In the genomic region with DNA sequence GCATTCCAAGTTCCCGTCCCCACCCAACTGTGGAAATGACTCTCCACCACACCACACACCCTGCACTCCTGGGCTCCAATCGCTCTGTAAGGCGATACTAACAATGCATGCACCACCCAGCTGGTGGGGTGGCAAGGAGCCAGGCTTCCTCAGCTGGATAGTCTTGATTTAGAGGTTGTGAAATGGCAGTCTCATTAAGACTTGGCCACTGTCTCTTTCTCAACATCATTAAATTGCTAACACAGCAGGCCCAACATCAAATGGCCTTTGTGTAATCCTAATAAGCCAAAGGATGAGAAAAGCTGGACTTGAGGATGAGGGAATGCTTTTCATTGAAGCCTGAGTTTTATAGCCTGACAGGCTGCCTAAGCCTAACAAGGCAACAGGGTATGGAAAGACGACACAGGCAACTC, we compare ENCODE assay signal across 10 cellular contexts.
DNase-seq lines count a peak whose midpoint lies in the region; ATAC-seq, FAIRE-seq and TF ChIP-seq lines count a peak whose summit lies in the region.
"Had no signal": no experiment of that assay in that cellular context is flagged by ENCODE, and none has a peak within 500 bp of the region (broad histone marks: within the 10 kb centered on the region; RNA-seq: fewer than 3 reads in every experiment).

No MANE protein-coding gene starts in this region.

- WGBS in spleen, 5 donors: 64 to 84% (median 70%) methylated on average over 4 of the region's 4 CpGs

- H3K27me3 ChIP-seq in effector memory CD4-positive, alpha-beta T cell (replicated peaks; ENCODE audit: control insufficient read depth, insufficient read depth, low read length, poor library complexity, severe bottlenecking): no peaks in the 10 kb centered on the region
- peaks cover 0 to 10% (median 0%) of the 10 kb centered on the region in 7 donors for H3K27me3 ChIP-seq in spleen (replicated peaks in 1 of 7)

- H3K36me3 ChIP-seq in effector memory CD4-positive, alpha-beta T cell (ENCODE audit: control insufficient read depth, insufficient read depth, low read length): no peaks in the 10 kb centered on the region
- no peaks in the 10 kb centered on the region for H3K36me3 ChIP-seq in spleen
- H3K36me3 ChIP-seq: HAP-1 had no signal

- ATAC-seq in sciatic nerve (peak; percentile 91), GM21367 (IDR thresholded peaks at IDR 0.05; ENCODE audit: unreplicated experiment) (no peak), HG03108 (IDR thresholded peaks at IDR 0.05; ENCODE audit: unreplicated experiment) (no peak)

- no peak overlapping the region for H3K27ac ChIP-seq in effector memory CD4-positive, alpha-beta T cell (ENCODE audit: insufficient read depth, low read length, poor library complexity, severe bottlenecking)
- H3K27ac ChIP-seq in spleen: no peak overlapping the region

- TF ChIP-seq CTCF in fibroblast of pulmonary artery (IDR thresholded peaks at IDR 0.05; ENCODE audit: low read length, missing control alignments) (no peak), spleen (IDR thresholded peaks at IDR 0.05 in 8 of 11, conservative IDR thresholded peaks at IDR 0.05 in 3 of 11) (no peak)

- TF ChIP-seq POLR2A in H54 (IDR thresholded peaks at IDR 0.05; ENCODE audit: low read depth, low read length) (no peak), spleen (IDR thresholded peaks at IDR 0.05) (no peak)

- intact Hi-C loops in sciatic nerve (cut with DNase I) (no loop called here), spleen (cut with DNase I; ENCODE audit: low total_unique reads) (no loop called here)

- FAIRE-seq in H54 (lab: Jason Lieb, UNC): peak; percentile 81

- no peak overlapping the region for H3K4me3 ChIP-seq in fibroblast of pulmonary artery (replicated peaks; ENCODE audit: low read depth, low read length)
- H3K4me3 ChIP-seq in effector memory CD4-positive, alpha-beta T cell (ENCODE audit: insufficient read depth, low read depth, low read length, poor library complexity, severe bottlenecking): no peak overlapping the region
- no peak overlapping the region for H3K4me3 ChIP-seq in spleen
- H3K4me3 ChIP-seq: HAP-1 had no signal

- H3K4me1 ChIP-seq in effector memory CD4-positive, alpha-beta T cell (ENCODE audit: control insufficient read depth, insufficient read depth, low read length, poor library complexity, severe bottlenecking): no peaks in the 10 kb centered on the region
- peaks cover 0 to 5% (median 0%) of the 10 kb centered on the region in 6 donors for H3K4me1 ChIP-seq in spleen
- H3K4me1 ChIP-seq: HAP-1 had no signal

- DNase-seq in H54 (ENCODE audit: insufficient read length, low spot score): no peak
- DNase-seq in NCI-H69 (lab: John Stamatoyannopoulos, UW): peak; percentile 99
- peak; percentile 59 for DNase-seq in fibroblast of pulmonary artery (ENCODE audit: low read depth)
- DNase-seq in sciatic nerve (ENCODE audit: low spot score): peak; percentile 87
- DNase-seq in effector memory CD4-positive, alpha-beta T cell: no peak
- no peak for DNase-seq in spleen
- DNase-seq: naive B cell had no signal

- H3K9me3 ChIP-seq in effector memory CD4-positive, alpha-beta T cell (ENCODE audit: control insufficient read depth, low read length): no peaks in the 10 kb centered on the region
- peaks cover 0 to 5% (median 0%) of the 10 kb centered on the region in 8 donors for H3K9me3 ChIP-seq in spleen
- H3K9me3 ChIP-seq: HAP-1 had no signal

Comparison
In these comparisons a context has a peak if more than half of its experiments do, and no peak if none do; other contexts are left out.
1. DNase-seq: peak in NCI-H69 (single experiment), fibroblast of pulmonary artery (single experiment) and sciatic nerve (single experiment); none in H54 (single experiment), effector memory CD4-positive, alpha-beta T cell (0 of 3) and spleen (single experiment).